ENCODE assay signal across 8 cellular contexts in the genomic region with DNA sequence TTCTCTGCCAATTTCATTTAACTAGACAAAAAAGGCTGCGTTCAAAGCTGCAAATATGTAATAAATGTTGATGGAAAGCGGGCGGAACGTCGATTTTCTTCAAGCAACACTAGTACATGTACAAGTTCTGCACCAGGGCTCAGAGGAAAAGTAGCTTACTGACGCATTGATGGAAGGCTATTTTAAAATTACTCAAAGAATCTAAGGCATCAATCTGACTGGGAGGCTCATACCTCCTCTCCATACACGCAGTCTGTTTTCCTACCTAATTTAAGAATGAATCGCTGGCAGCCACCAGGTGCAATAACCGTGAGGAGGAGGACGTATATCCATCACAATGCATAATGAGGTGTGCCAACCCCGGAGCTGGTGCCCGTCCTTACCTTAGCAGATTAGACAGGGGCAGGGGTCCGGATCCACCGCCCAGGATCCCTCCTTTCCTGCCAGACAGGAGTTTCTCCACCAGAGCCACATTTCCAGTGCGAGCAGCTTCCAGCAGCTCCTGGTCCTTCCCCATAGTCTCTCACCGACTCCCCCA. TPM values are rescaled to one million over a fixed set of nuclear protein-coding genes. Genes with fewer than 3 reads are reported as not detected.
DNase-seq lines count a peak whose midpoint lies in the region; ATAC-seq and TF ChIP-seq lines count a peak whose summit lies in the region.

No MANE protein-coding gene starts in this region.

- peak overlapping the region; percentile 37 for H3K4me3 Mint-ChIP-seq in activated naive CD8-positive, alpha-beta T cell treated with anti-CD3 and anti-CD28 coated beads, Interleukin-2, amount 50 U/mL, for 24 hours

- no peak overlapping the region for H3K27ac Mint-ChIP-seq in activated naive CD8-positive, alpha-beta T cell treated with anti-CD3 and anti-CD28 coated beads, Interleukin-2, amount 50 U/mL, for 24 hours

- TF ChIP-seq POLR2A in thyroid gland (IDR thresholded peaks at IDR 0.05): no peak

- no peak for ATAC-seq in activated naive CD8-positive, alpha-beta T cell treated with anti-CD3 and anti-CD28 coated beads, Interleukin-2, amount 50 U/mL, for 24 hours
- no peak for ATAC-seq in GM19328 (IDR thresholded peaks at IDR 0.05; ENCODE audit: unreplicated experiment)

- peak overlapping the region; percentile 82 to 87 (median 85) for H3K27ac ChIP-seq in thyroid gland

- intact Hi-C loops in thyroid gland (cut with DNase I): loop anchor here (10.0 kb wide), 1 partner anchor 179 kb away; no protein-coding TSS in a partner anchor

- peaks cover 5 to 6% of the 10 kb centered on the region in 2 donors for H3K4me1 ChIP-seq in thyroid gland

- H3K9me3 ChIP-seq in thyroid gland: no peaks in the 10 kb centered on the region

- no peaks in the 10 kb centered on the region for H3K36me3 Mint-ChIP-seq in activated naive CD8-positive, alpha-beta T cell treated with anti-CD3 and anti-CD28 coated beads, Interleukin-2, amount 50 U/mL, for 24 hours (ENCODE audit: low read depth)

- DNase-seq in stimulated activated CD4-positive, alpha-beta T cell treated with anti-CD3 and anti-CD28 coated beads, Interleukin-1b, Interleukin-23, amount 100 ng/mL, for 48 hours: peak; percentile 1
- DNase-seq in stimulated activated CD4-positive, alpha-beta T cell treated with anti-CD3 and anti-CD28 coated beads, Interleukin-4, amount 100 ng/mL, for 24 hours: no peak
- DNase-seq in activated naive CD8-positive, alpha-beta T cell treated with anti-CD3 and anti-CD28 coated beads, Interleukin-2, amount 50 U/mL, for 24 hours: no peak
- DNase-seq in kidney tubule cell (ENCODE audit: low spot score) (peak; percentile 6), thyroid gland (peak; percentile 29 to 30), NCI-H446 treated with DMSO at 0.1 percent for 48 hours (lab: John Stamatoyannopoulos, UW) (no peak), GM19238 (ENCODE audit: insufficient read length, low spot score) (no peak)

- no peaks in the 10 kb centered on the region for H3K9me3 Mint-ChIP-seq in activated naive CD8-positive, alpha-beta T cell treated with anti-CD3 and anti-CD28 coated beads, Interleukin-2, amount 50 U/mL, for 24 hours

- peak overlapping the region; percentile 42 to 80 (median 44) for H3K4me3 ChIP-seq in thyroid gland (replicated peaks in 1 of 3)

- H3K27me3 Mint-ChIP-seq in activated naive CD8-positive, alpha-beta T cell treated with anti-CD3 and anti-CD28 coated beads, Interleukin-2, amount 50 U/mL, for 24 hours: peaks cover 65% of the 10 kb centered on the region

- no peaks in the 10 kb centered on the region for H3K36me3 ChIP-seq in thyroid gland

- no peak for TF ChIP-seq CTCF in thyroid gland (IDR thresholded peaks at IDR 0.05)

- no peaks in the 10 kb centered on the region for H3K27me3 ChIP-seq in thyroid gland

- 15 to 17% methylated on average over 15 to 16 of the region's 16 CpGs for WGBS in thyroid gland, 2 donors

- H3K4me1 Mint-ChIP-seq in activated naive CD8-positive, alpha-beta T cell treated with anti-CD3 and anti-CD28 coated beads, Interleukin-2, amount 50 U/mL, for 24 hours: peaks cover 5% of the 10 kb centered on the region

RNA-seq across cellular contexts. Expression of gene ANKS1B, which starts 0.9 kb away (rescaled TPM):
- total RNA-seq in thyroid gland: 10 to 100 TPM; 34.5 to 81.9 (median 71.1) TPM

Comparison
In these comparisons a context has a peak if more than half of its experiments do, and no peak if none do; other contexts are left out.
1. DNase-seq: peak in stimulated activated CD4-positive, alpha-beta T cell treated with anti-CD3 and anti-CD28 coated beads, Interleukin-1b, Interleukin-23, amount 100 ng/mL, for 48 hours (single experiment), kidney tubule cell (single experiment) and thyroid gland (2 of 2); none in stimulated activated CD4-positive, alpha-beta T cell treated with anti-CD3 and anti-CD28 coated beads, Interleukin-4, amount 100 ng/mL, for 24 hours (single experiment), activated naive CD8-positive, alpha-beta T cell treated with anti-CD3 and anti-CD28 coated beads, Interleukin-2, amount 50 U/mL, for 24 hours (single experiment), NCI-H446 treated with DMSO at 0.1 percent for 48 hours (single experiment) and GM19238 (single experiment).